ENCODE assay signal across 1 cellular context in the genomic region with DNA sequence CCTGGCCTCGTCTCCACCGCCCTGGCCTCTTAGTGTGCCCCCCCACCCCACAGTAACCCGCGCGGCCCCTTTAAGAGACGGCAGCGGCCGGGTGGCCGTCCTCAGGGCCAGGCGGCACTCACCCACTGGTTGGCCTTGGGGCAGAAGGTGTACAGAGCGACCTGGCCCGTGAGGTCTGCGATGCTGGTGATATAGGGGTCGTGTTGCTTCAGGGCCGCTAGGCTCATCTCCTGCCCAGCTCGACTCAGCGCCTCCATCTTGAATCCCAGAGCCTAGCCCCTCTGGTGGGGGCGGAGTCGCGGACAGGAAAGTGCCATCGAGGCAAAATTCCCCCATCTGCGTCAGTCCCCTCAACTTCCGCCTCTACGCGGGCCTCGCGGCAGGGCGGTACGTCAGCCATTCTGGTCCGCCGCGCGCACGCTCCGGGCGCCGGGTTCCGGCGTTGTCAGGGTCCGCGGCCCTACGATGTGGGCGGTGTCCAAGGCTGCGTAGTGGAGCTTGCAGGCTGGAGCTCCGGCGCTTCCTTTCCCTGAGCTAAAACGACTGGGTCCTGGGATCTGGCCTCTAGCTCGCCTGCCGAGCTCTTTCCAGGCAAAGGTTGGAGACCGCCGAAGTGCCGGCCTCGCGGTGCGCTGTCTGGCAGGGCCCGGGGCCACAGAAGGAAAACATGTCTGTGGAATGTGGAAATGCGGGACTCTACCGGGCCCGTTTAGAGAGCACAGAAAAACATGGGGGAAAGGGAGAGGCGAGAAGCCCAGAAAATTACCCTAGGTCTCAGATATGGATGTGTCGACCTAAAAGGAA.
A peak's percentile ranks its signal among the peaks of the same experiment; 100 is the strongest.
TF ChIP-seq lines count a peak whose summit lies in the region.

A gene (minus strand): TSS at position 283 of the 804 bp plus-strand sequence. CDS start 26 bp downstream, at position 257.

TF ChIP-seq in HEK293, 187 proteins besides CTCF, POLR2A, EP300 and RAD21 (continued from another document and continues in another):
- TF ChIP-seq, protein P1, sequence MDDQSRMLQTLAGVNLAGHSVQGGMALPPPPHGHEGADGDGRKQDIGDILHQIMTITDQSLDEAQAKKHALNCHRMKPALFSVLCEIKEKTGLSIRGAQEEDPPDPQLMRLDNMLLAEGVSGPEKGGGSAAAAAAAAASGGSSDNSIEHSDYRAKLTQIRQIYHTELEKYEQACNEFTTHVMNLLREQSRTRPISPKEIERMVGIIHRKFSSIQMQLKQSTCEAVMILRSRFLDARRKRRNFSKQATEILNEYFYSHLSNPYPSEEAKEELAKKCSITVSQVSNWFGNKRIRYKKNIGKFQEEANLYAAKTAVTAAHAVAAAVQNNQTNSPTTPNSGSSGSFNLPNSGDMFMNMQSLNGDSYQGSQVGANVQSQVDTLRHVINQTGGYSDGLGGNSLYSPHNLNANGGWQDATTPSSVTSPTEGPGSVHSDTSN (CRISPR knock-in tag; IDR thresholded peaks at IDR 0.05): no peak
- TF ChIP-seq KLF1 (tag by site-specific recombination; IDR thresholded peaks at IDR 0.05) (peak; percentile 72), ZNF335 (tag by site-specific recombination; conservative IDR thresholded peaks at IDR 0.05) (peak; percentile 86), ZFP37 (tag by site-specific recombination; IDR thresholded peaks at IDR 0.05) (peak; percentile 97), KLF10 (tag by site-specific recombination; IDR thresholded peaks at IDR 0.05) (peak; percentile 91), ZNF596 (tag by site-specific recombination; IDR thresholded peaks at IDR 0.05) (no peak), ZBTB17 (tag by site-specific recombination; IDR thresholded peaks at IDR 0.05) (peak; percentile 99), KLF16 (tag by site-specific recombination; IDR thresholded peaks at IDR 0.05) (peak; percentile 99), ZNF624 (tag by site-specific recombination; IDR thresholded peaks at IDR 0.05) (0 out of 2 replicates have a peak, but pooled peaks have one; percentile 35), SCRT2 (tag by site-specific recombination; IDR thresholded peaks at IDR 0.05) (peak; percentile 74), ZNF37A (tag by site-specific recombination; IDR thresholded peaks at IDR 0.05) (no peak), ZIC2 (tag by site-specific recombination; IDR thresholded peaks at IDR 0.05) (0 out of 2 replicates have a peak, but pooled peaks have one; percentile 43), ZNF214 (tag by site-specific recombination; IDR thresholded peaks at IDR 0.05; ENCODE audit: borderline replicate concordance) (no peak), HOXD13 (CRISPR knock-in tag; IDR thresholded peaks at IDR 0.05; ENCODE audit: borderline replicate concordance) (no peak), YY2 (tag by site-specific recombination; IDR thresholded peaks at IDR 0.05) (peak; percentile 94), ZNF791 (tag by site-specific recombination; IDR thresholded peaks at IDR 0.05) (no peak), ZNF530 (tag by site-specific recombination; IDR thresholded peaks at IDR 0.05; ENCODE audit: low read depth) (no peak), ZNF521 (tag by site-specific recombination; IDR thresholded peaks at IDR 0.05) (no peak), ZNF777 (tag by site-specific recombination; IDR thresholded peaks at IDR 0.05; ENCODE audit: borderline replicate concordance) (no peak), ZBTB20 (tag by site-specific recombination; IDR thresholded peaks at IDR 0.05) (peak; percentile 85; the same call in 1 of the 2 replicates), ZNF404 (tag by site-specific recombination; IDR thresholded peaks at IDR 0.05) (peak; percentile 43; the same call in 1 of the 2 replicates), ZNF274 (IDR thresholded peaks at IDR 0.05; ENCODE audit: low read length) (no peak), ZNF274 (tag by site-specific recombination; IDR thresholded peaks at IDR 0.05; ENCODE audit: borderline replicate concordance) (no peak), SALL2 (tag by site-specific recombination; IDR thresholded peaks at IDR 0.05; ENCODE audit: borderline replicate concordance) (peak; percentile 98), ZNF155 (tag by site-specific recombination; IDR thresholded peaks at IDR 0.05) (no peak), ZNF223 (tag by site-specific recombination; IDR thresholded peaks at IDR 0.05) (no peak), SETDB1 (IDR thresholded peaks at IDR 0.05; ENCODE audit: insufficient read length, low read length) (no peak), ZNF76 (tag by site-specific recombination; IDR thresholded peaks at IDR 0.05; ENCODE audit: borderline replicate concordance, low read depth) (peak; percentile 91), FEZF1 (tag by site-specific recombination; IDR thresholded peaks at IDR 0.05) (peak; percentile 43), ZNF658 (tag by site-specific recombination; IDR thresholded peaks at IDR 0.05) (no peak), ZFP69B (tag by site-specific recombination; IDR thresholded peaks at IDR 0.05) (peak; percentile 92), ZNF585B (tag by site-specific recombination; IDR thresholded peaks at IDR 0.05) (peak; percentile 5; the same call in 1 of the 2 replicates)
- TF ChIP-seq, protein P2, sequence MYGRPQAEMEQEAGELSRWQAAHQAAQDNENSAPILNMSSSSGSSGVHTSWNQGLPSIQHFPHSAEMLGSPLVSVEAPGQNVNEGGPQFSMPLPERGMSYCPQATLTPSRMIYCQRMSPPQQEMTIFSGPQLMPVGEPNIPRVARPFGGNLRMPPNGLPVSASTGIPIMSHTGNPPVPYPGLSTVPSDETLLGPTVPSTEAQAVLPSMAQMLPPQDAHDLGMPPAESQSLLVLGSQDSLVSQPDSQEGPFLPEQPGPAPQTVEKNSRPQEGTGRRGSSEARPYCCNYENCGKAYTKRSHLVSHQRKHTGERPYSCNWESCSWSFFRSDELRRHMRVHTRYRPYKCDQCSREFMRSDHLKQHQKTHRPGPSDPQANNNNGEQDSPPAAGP (tag by site-specific recombination; IDR thresholded peaks at IDR 0.05): peak; percentile 97
- TF ChIP-seq, protein P3, sequence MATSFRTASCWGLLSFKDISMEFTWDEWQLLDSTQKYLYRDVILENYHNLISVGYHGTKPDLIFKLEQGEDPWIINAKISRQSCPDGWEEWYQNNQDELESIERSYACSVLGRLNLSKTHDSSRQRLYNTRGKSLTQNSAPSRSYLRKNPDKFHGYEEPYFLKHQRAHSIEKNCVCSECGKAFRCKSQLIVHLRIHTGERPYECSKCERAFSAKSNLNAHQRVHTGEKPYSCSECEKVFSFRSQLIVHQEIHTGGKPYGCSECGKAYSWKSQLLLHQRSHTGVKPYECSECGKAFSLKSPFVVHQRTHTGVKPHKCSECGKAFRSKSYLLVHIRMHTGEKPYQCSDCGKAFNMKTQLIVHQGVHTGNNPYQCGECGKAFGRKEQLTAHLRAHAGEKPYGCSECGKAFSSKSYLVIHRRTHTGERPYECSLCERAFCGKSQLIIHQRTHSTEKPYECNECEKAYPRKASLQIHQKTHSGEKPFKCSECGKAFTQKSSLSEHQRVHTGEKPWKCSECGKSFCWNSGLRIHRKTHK (tag by site-specific recombination; IDR thresholded peaks at IDR 0.05): no peak
- TF ChIP-seq, protein P4, sequence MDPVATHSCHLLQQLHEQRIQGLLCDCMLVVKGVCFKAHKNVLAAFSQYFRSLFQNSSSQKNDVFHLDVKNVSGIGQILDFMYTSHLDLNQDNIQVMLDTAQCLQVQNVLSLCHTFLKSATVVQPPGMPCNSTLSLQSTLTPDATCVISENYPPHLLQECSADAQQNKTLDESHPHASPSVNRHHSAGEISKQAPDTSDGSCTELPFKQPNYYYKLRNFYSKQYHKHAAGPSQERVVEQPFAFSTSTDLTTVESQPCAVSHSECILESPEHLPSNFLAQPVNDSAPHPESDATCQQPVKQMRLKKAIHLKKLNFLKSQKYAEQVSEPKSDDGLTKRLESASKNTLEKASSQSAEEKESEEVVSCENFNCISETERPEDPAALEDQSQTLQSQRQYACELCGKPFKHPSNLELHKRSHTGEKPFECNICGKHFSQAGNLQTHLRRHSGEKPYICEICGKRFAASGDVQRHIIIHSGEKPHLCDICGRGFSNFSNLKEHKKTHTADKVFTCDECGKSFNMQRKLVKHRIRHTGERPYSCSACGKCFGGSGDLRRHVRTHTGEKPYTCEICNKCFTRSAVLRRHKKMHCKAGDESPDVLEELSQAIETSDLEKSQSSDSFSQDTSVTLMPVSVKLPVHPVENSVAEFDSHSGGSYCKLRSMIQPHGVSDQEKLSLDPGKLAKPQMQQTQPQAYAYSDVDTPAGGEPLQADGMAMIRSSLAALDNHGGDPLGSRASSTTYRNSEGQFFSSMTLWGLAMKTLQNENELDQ (tag by site-specific recombination; IDR thresholded peaks at IDR 0.05; ENCODE audit: low read depth): no peak
- TF ChIP-seq, protein P5, sequence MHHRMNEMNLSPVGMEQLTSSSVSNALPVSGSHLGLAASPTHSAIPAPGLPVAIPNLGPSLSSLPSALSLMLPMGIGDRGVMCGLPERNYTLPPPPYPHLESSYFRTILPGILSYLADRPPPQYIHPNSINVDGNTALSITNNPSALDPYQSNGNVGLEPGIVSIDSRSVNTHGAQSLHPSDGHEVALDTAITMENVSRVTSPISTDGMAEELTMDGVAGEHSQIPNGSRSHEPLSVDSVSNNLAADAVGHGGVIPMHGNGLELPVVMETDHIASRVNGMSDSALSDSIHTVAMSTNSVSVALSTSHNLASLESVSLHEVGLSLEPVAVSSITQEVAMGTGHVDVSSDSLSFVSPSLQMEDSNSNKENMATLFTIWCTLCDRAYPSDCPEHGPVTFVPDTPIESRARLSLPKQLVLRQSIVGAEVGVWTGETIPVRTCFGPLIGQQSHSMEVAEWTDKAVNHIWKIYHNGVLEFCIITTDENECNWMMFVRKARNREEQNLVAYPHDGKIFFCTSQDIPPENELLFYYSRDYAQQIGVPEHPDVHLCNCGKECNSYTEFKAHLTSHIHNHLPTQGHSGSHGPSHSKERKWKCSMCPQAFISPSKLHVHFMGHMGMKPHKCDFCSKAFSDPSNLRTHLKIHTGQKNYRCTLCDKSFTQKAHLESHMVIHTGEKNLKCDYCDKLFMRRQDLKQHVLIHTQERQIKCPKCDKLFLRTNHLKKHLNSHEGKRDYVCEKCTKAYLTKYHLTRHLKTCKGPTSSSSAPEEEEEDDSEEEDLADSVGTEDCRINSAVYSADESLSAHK (tag by site-specific recombination; IDR thresholded peaks at IDR 0.05): peak; percentile 79
- TF ChIP-seq, protein P6, sequence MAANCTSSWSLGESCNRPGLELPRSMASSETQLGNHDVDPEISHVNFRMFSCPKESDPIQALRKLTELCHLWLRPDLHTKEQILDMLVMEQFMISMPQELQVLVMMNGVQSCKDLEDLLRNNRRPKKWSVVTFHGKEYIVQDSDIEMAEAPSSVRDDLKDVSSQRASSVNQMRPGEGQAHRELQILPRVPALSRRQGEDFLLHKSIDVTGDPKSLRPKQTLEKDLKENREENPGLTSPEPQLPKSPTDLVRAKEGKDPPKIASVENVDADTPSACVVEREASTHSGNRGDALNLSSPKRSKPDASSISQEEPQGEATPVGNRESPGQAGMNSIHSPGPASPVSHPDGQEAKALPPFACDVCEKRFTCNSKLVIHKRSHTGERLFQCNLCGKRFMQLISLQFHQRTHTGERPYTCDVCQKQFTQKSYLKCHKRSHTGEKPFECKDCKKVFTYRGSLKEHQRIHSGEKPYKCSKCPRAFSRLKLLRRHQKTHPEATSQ (tag by site-specific recombination; IDR thresholded peaks at IDR 0.05): peak; percentile 98
- TF ChIP-seq, protein P7, sequence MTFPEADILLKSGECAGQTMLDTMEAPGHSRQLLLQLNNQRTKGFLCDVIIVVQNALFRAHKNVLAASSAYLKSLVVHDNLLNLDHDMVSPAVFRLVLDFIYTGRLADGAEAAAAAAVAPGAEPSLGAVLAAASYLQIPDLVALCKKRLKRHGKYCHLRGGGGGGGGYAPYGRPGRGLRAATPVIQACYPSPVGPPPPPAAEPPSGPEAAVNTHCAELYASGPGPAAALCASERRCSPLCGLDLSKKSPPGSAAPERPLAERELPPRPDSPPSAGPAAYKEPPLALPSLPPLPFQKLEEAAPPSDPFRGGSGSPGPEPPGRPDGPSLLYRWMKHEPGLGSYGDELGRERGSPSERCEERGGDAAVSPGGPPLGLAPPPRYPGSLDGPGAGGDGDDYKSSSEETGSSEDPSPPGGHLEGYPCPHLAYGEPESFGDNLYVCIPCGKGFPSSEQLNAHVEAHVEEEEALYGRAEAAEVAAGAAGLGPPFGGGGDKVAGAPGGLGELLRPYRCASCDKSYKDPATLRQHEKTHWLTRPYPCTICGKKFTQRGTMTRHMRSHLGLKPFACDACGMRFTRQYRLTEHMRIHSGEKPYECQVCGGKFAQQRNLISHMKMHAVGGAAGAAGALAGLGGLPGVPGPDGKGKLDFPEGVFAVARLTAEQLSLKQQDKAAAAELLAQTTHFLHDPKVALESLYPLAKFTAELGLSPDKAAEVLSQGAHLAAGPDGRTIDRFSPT (tag by site-specific recombination; IDR thresholded peaks at IDR 0.05): no peak
- TF ChIP-seq, protein P8, sequence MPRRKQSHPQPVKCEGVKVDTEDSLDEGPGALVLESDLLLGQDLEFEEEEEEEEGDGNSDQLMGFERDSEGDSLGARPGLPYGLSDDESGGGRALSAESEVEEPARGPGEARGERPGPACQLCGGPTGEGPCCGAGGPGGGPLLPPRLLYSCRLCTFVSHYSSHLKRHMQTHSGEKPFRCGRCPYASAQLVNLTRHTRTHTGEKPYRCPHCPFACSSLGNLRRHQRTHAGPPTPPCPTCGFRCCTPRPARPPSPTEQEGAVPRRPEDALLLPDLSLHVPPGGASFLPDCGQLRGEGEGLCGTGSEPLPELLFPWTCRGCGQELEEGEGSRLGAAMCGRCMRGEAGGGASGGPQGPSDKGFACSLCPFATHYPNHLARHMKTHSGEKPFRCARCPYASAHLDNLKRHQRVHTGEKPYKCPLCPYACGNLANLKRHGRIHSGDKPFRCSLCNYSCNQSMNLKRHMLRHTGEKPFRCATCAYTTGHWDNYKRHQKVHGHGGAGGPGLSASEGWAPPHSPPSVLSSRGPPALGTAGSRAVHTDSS (tag by site-specific recombination; IDR thresholded peaks at IDR 0.05): peak; percentile 56; the same call in 1 of the 2 replicates
- TF ChIP-seq, protein P9, sequence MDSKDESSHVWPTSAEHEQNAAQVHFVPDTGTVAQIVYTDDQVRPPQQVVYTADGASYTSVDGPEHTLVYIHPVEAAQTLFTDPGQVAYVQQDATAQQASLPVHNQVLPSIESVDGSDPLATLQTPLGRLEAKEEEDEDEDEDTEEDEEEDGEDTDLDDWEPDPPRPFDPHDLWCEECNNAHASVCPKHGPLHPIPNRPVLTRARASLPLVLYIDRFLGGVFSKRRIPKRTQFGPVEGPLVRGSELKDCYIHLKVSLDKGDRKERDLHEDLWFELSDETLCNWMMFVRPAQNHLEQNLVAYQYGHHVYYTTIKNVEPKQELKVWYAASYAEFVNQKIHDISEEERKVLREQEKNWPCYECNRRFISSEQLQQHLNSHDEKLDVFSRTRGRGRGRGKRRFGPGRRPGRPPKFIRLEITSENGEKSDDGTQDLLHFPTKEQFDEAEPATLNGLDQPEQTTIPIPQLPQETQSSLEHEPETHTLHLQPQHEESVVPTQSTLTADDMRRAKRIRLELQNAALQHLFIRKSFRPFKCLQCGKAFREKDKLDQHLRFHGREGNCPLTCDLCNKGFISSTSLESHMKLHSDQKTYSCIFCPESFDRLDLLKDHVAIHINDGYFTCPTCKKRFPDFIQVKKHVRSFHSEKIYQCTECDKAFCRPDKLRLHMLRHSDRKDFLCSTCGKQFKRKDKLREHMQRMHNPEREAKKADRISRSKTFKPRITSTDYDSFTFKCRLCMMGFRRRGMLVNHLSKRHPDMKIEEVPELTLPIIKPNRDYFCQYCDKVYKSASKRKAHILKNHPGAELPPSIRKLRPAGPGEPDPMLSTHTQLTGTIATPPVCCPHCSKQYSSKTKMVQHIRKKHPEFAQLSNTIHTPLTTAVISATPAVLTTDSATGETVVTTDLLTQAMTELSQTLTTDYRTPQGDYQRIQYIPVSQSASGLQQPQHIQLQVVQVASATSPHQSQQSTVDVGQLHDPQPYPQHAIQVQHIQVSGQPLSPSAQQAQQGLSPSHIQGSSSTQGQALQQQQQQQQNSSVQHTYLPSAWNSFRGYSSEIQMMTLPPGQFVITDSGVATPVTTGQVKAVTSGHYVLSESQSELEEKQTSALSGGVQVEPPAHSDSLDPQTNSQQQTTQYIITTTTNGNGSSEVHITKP (tag by site-specific recombination; IDR thresholded peaks at IDR 0.05): peak; percentile 68
